In genomic region chr1:35571263-35571662, GRCh38 we compare ENCODE assay signal across 24 cellular contexts. TPM values are rescaled to one million over a fixed set of nuclear protein-coding genes. Genes with fewer than 3 reads are reported as not detected.
A peak's percentile ranks its signal among the peaks of the same experiment; 100 is the strongest.
DNase-seq lines count a peak whose midpoint lies in the region; ATAC-seq and TF ChIP-seq lines count a peak whose summit lies in the region.
"Had no signal": no experiment of that assay in that cellular context is flagged by ENCODE, and none has a peak within 500 bp of the region (broad histone marks: within the 10 kb centered on the region; RNA-seq: fewer than 3 reads in every experiment).

No MANE protein-coding gene starts in this region.

- no peaks in the 10 kb centered on the region for H3K9me3 Mint-ChIP-seq in activated CD8-positive, alpha-beta memory T cell treated with anti-CD3 and anti-CD28 coated beads, Interleukin-2, amount 10 ng/mL, durations not matched to agents 7 days and 5 days (ENCODE audit: low read depth)
- no peaks in the 10 kb centered on the region for H3K9me3 Mint-ChIP-seq in central memory CD8-positive, alpha-beta T cell
- H3K9me3 Mint-ChIP-seq: CD4-positive, alpha-beta T cell; GM23338; HFFc6; IgD-negative memory B cell had no signal

- peaks cover 3% of the 10 kb centered on the region for H3K36me3 Mint-ChIP-seq in activated CD8-positive, alpha-beta memory T cell treated with anti-CD3 and anti-CD28 coated beads, Interleukin-2, amount 10 ng/mL, durations not matched to agents 7 days and 5 days
- H3K36me3 Mint-ChIP-seq in central memory CD8-positive, alpha-beta T cell (ENCODE audit: insufficient read depth) = peaks cover 8% of the 10 kb centered on the region

- TF ChIP-seq POLR2A in suprapubic skin (IDR thresholded peaks at IDR 0.05) = no peak
- no peak for TF ChIP-seq POLR2A in gastrocnemius medialis (IDR thresholded peaks at IDR 0.05)

- peak; percentile 33 for DNase-seq in activated CD8-positive, alpha-beta memory T cell treated with anti-CD3 and anti-CD28 coated beads for 24 hours
- no peak for DNase-seq in activated CD8-positive, alpha-beta memory T cell treated with anti-CD3 and anti-CD28 coated beads, Interleukin-2, amount 10 ng/mL, durations not matched to agents 7 days and 5 days
- DNase-seq in central memory CD8-positive, alpha-beta T cell (ENCODE audit: low spot score in 2 of 2) = no peak
- peak; percentile 46 to 57 for DNase-seq in suprapubic skin (ENCODE audit: low spot score in 2 of 2)
- DNase-seq in DMS79 (lab: John Stamatoyannopoulos, UW) = no peak
- DNase-seq in gastrocnemius medialis = no peak
- DNase-seq: 8988T; ACHN; CD4-positive, alpha-beta T cell; HFFc6; NCI-H1048; NCI-H1417; NCI-H1694; NCI-H2029 treated with DMSO at 0.1 percent for 48 hours; NCI-H2227 treated with DMSO at 0.1 percent for 48 hours; NCI-H526 treated with DMSO at 0.1 percent for 48 hours; PC-9 had no signal

- H3K4me2 ChIP-seq in BLaER1 = peak overlapping the region; percentile 56
- H3K4me2 ChIP-seq: GM23338, PC-9 had no signal

- no peak overlapping the region for H3K4me3 Mint-ChIP-seq in activated CD8-positive, alpha-beta memory T cell treated with anti-CD3 and anti-CD28 coated beads, Interleukin-2, amount 10 ng/mL, durations not matched to agents 7 days and 5 days
- H3K4me3 Mint-ChIP-seq in central memory CD8-positive, alpha-beta T cell = no peak overlapping the region
- H3K4me3 Mint-ChIP-seq: CD4-positive, alpha-beta T cell; GM23338; HFFc6 had no signal

- 95% methylated on average over 8 of the region's 8 CpGs for WGBS in suprapubic skin

- peaks cover 10% of the 10 kb centered on the region for H3K4me1 Mint-ChIP-seq in activated CD8-positive, alpha-beta memory T cell treated with anti-CD3 and anti-CD28 coated beads, Interleukin-2, amount 10 ng/mL, durations not matched to agents 7 days and 5 days
- peaks cover 45% of the 10 kb centered on the region for H3K4me1 Mint-ChIP-seq in central memory CD8-positive, alpha-beta T cell

- H3K27me3 ChIP-seq in BLaER1 = peaks cover 57% of the 10 kb centered on the region
- H3K27me3 ChIP-seq in suprapubic skin = peaks cover 7% of the 10 kb centered on the region
- peaks cover 47 to 67% (median 53%) of the 10 kb centered on the region in 3 donors for H3K27me3 ChIP-seq in gastrocnemius medialis
- H3K27me3 ChIP-seq: SJCRH30 had no signal

- ATAC-seq in activated CD8-positive, alpha-beta memory T cell treated with anti-CD3 and anti-CD28 coated beads, Interleukin-2, amount 10 ng/mL, durations not matched to agents 7 days and 5 days = no peak
- ATAC-seq in central memory CD8-positive, alpha-beta T cell (replicated peaks; ENCODE audit: extremely low read depth, poor library complexity, severe bottlenecking) = no peak
- no peak for ATAC-seq in gastrocnemius medialis
- ATAC-seq: GM23338, Right ventricle myocardium inferior had no signal

- H3K9me3 ChIP-seq in BLaER1 = peaks cover 5% of the 10 kb centered on the region; the same call in 1 of the 2 replicates
- no peaks in the 10 kb centered on the region for H3K9me3 ChIP-seq in suprapubic skin
- no peaks in the 10 kb centered on the region for H3K9me3 ChIP-seq in gastrocnemius medialis
- H3K9me3 ChIP-seq: HAP-1, SJCRH30 had no signal

- intact Hi-C loops in gastrocnemius medialis (cut with DNase I; ENCODE audit: low total_unique reads) = no loop called here

- H3K27me3 Mint-ChIP-seq in activated CD8-positive, alpha-beta memory T cell treated with anti-CD3 and anti-CD28 coated beads, Interleukin-2, amount 10 ng/mL, durations not matched to agents 7 days and 5 days = peaks cover 37% of the 10 kb centered on the region
- H3K27me3 Mint-ChIP-seq in central memory CD8-positive, alpha-beta T cell = no peaks in the 10 kb centered on the region

- 0 out of 2 replicates have a peak, but pooled peaks cover 8% of the 10 kb centered on the region for H4K20me1 ChIP-seq in BLaER1

- H3K27ac Mint-ChIP-seq in activated CD8-positive, alpha-beta memory T cell treated with anti-CD3 and anti-CD28 coated beads, Interleukin-2, amount 10 ng/mL, durations not matched to agents 7 days and 5 days = no peak overlapping the region
- peak overlapping the region; percentile 23 for H3K27ac Mint-ChIP-seq in central memory CD8-positive, alpha-beta T cell (ENCODE audit: low read depth)
- H3K27ac Mint-ChIP-seq: CD4-positive, alpha-beta T cell; GM23338; HFFc6 had no signal

- in situ Hi-C loops in gastrocnemius medialis (cut with MboI; ENCODE audit: low sequenced_read_pairs in 4 of 4) = no loop called here

- CTCF ChIA-PET in activated CD8-positive, alpha-beta memory T cell treated with anti-CD3 and anti-CD28 coated beads, Interleukin-2, amount 10 ng/mL, durations not matched to agents 7 days and 5 days (lab: Charles Lee) = interaction anchor here (0.6 to 4.7 kb wide), 10 partner anchors 9 to 200 kb away, joined by 3 to 47 read pairs (median 4); no protein-coding TSS in a partner anchor

- H3K4me3 ChIP-seq in BLaER1 (no peak overlapping the region), suprapubic skin (no peak overlapping the region), gastrocnemius medialis (no peak overlapping the region)
- H3K4me3 ChIP-seq: GM23338, HAP-1, PC-9, SJCRH30 had no signal

- peaks cover 41% of the 10 kb centered on the region for H3K4me1 ChIP-seq in BLaER1
- H3K4me1 ChIP-seq in suprapubic skin = peaks cover 43% of the 10 kb centered on the region
- peaks cover 0 to 3% of the 10 kb centered on the region in 2 donors for H3K4me1 ChIP-seq in gastrocnemius medialis
- H3K4me1 ChIP-seq: HAP-1 had no signal

- no peak overlapping the region for H3K9ac ChIP-seq in BLaER1

- H3K27ac ChIP-seq in BLaER1 (no peak overlapping the region), suprapubic skin (no peak overlapping the region), gastrocnemius medialis (no peak overlapping the region)
- H3K27ac ChIP-seq: HL-60, PC-9 had no signal

- TF ChIP-seq CTCF in suprapubic skin (IDR thresholded peaks at IDR 0.05) (no peak), gastrocnemius medialis (IDR thresholded peaks at IDR 0.05 in 4 of 5, conservative IDR thresholded peaks at IDR 0.05 in 1 of 5) (no peak)

- no peak for TF ChIP-seq EP300 in suprapubic skin (IDR thresholded peaks at IDR 0.05)

- H3K36me3 ChIP-seq in BLaER1 (peaks cover 6% of the 10 kb centered on the region; the same call in 1 of the 2 replicates), suprapubic skin (no peaks in the 10 kb centered on the region), gastrocnemius medialis (no peaks in the 10 kb centered on the region)
- H3K36me3 ChIP-seq: HAP-1 had no signal

RNA-seq across cellular contexts. Expression of gene TFAP2E, which starts 1.9 kb away (rescaled TPM):
- total RNA-seq in activated CD8-positive, alpha-beta memory T cell treated with anti-CD3 and anti-CD28 coated beads, Interleukin-2, amount 10 ng/mL, durations not matched to agents 7 days and 5 days = 1 to 10 TPM in 1 of 2 experiments, under 1 TPM in 1; 0.68 to 1.0 TPM
- 1 to 10 TPM; 3.2 to 9.0 (median 5.2) TPM for total RNA-seq in suprapubic skin
- total RNA-seq in gastrocnemius medialis = not detected
- total RNA-seq: Right ventricle myocardium inferior had no signal

RNA-seq across cellular contexts. Expression of gene NCDN, which starts 13.7 kb away (rescaled TPM):
- total RNA-seq in activated CD8-positive, alpha-beta memory T cell treated with anti-CD3 and anti-CD28 coated beads, Interleukin-2, amount 10 ng/mL, durations not matched to agents 7 days and 5 days = 10 to 100 TPM; 20.1 to 31.7 TPM
- 10 to 100 TPM; 14.1 to 26.2 (median 24.1) TPM for total RNA-seq in suprapubic skin
- 10 to 100 TPM in 3 of 4 donors, 1 to 10 TPM in 1; 8.7 to 16.8 (median 14.0) TPM for total RNA-seq in gastrocnemius medialis

RNA-seq across cellular contexts. Expression of gene KIAA0319L, which starts 14.1 kb away (rescaled TPM):
- 10 to 100 TPM; 36.0 to 45.7 TPM for total RNA-seq in activated CD8-positive, alpha-beta memory T cell treated with anti-CD3 and anti-CD28 coated beads, Interleukin-2, amount 10 ng/mL, durations not matched to agents 7 days and 5 days
- total RNA-seq in suprapubic skin (100 to 1,000 TPM in 2 of 4 donors, 10 to 100 TPM in 2; 52.1 to 124 (median 83.5) TPM), gastrocnemius medialis (10 to 100 TPM; 44.4 to 85.0 (median 69.2) TPM)

Comparison
In these comparisons a context has a peak if more than half of its experiments do, and no peak if none do; other contexts are left out.
1. DNase-seq: peak in activated CD8-positive, alpha-beta memory T cell treated with anti-CD3 and anti-CD28 coated beads for 24 hours (single experiment) and suprapubic skin (2 of 2); none in activated CD8-positive, alpha-beta memory T cell treated with anti-CD3 and anti-CD28 coated beads, Interleukin-2, amount 10 ng/mL, durations not matched to agents 7 days and 5 days (single experiment), central memory CD8-positive, alpha-beta T cell (0 of 2), DMS79 (single experiment) and gastrocnemius medialis (0 of 2).